In the genomic region with DNA sequence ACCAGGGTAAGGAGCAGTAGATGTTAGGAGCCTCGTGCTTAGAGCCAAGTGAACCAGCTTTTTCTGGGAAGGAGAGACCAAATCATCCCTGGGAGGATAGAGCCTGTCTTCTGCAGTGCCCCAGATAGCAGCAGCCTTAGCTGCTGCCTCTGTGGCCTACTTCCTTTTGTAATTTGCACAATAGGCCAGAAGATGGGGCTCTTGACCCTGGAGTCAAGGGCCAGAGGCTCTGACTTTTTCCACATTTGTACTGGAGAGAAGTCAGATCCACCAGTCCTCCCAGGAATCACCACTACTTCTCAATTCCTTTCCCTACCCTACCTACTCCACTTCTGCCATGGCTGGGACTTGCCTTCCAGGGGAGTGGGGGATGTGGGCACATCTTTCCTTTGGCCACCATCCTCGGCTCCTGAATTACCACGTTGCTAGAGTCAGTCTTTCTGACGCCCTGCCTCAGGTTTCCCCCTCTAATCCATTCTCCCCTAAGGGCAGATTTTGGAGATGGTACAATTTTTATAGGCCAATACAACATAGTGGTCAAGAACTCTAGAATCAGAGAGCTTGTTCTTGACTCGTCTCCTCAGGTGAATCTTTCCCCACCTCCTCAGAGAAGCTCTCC, we compare ENCODE assay signal across 9 cellular contexts. TPM values are rescaled to one million over a fixed set of nuclear protein-coding genes. Genes with fewer than 3 reads are reported as not detected.
DNase-seq lines count a peak whose midpoint lies in the region; ATAC-seq and TF ChIP-seq lines count a peak whose summit lies in the region.
"Had no signal": no experiment of that assay in that cellular context is flagged by ENCODE, and none has a peak within 500 bp of the region (broad histone marks: within the 10 kb centered on the region; RNA-seq: fewer than 3 reads in every experiment).

No MANE protein-coding gene starts in this region.

- in situ Hi-C loops in Caki2 (cut with HindIII; ENCODE audit: low pct_unique_long_range_greater_than_20kb, low sequenced_read_pairs) = no loop called here

- TF ChIP-seq CTCF in fibroblast of the aortic adventitia (IDR thresholded peaks at IDR 0.05; ENCODE audit: insufficient read depth, low read length) (peak; percentile 74), osteoblast (IDR thresholded peaks at IDR 0.05; ENCODE audit: extremely low read depth, low read depth, low read length) (peak; percentile 81)

- no peak overlapping the region for H3K4me2 ChIP-seq in osteoblast (ENCODE audit: insufficient read depth, low read length)

- H3K27ac ChIP-seq in osteoblast (ENCODE audit: low read depth, low read length) = no peak overlapping the region

- no peaks in the 10 kb centered on the region for H3K9me3 ChIP-seq in osteoblast (ENCODE audit: low read depth, low read length)

- H3K4me1 ChIP-seq in osteoblast (ENCODE audit: insufficient read depth, low read length) = peaks cover 6% of the 10 kb centered on the region

- H3K27me3 ChIP-seq in osteoblast (ENCODE audit: insufficient read depth, low read length) = no peaks in the 10 kb centered on the region

- no peaks in the 10 kb centered on the region for H3K36me3 ChIP-seq in osteoblast (ENCODE audit: insufficient read depth, low read length)

- no peaks in the 10 kb centered on the region for H3K79me2 ChIP-seq in osteoblast (ENCODE audit: insufficient read depth, low read length)

- DNase-seq in Caki2 (ENCODE audit: low read depth) = peak; percentile 71
- peak; percentile 44 for DNase-seq in HPDE6-E6E7 (ENCODE audit: extremely low spot score)
- DNase-seq in NCI-H774 (lab: John Stamatoyannopoulos, UW) = peak; percentile 80
- peak; percentile 36 for DNase-seq in activated T-cell treated with anti-CD3 and anti-CD28 coated beads, Interleukin-2, amount 50 U/mL, for 1 hour
- DNase-seq in fibroblast of the aortic adventitia (ENCODE audit: low read depth) = peak; percentile 79
- peak; percentile 87 for DNase-seq in osteoblast (ENCODE audit: insufficient read length, low spot score, missing footprints)
- DNase-seq in cortex of kidney (lab: John Stamatoyannopoulos, UW) = no peak
- DNase-seq: activated B cell treated with CpG ODN at 0.5 μM for 24 hours had no signal

- no peak for ATAC-seq in GM19463 (IDR thresholded peaks at IDR 0.05; ENCODE audit: unreplicated experiment)

- H4K20me1 ChIP-seq in osteoblast (ENCODE audit: insufficient read depth, low read length) = no peaks in the 10 kb centered on the region

- H3K4me3 ChIP-seq in fibroblast of the aortic adventitia (ENCODE audit: low read depth, low read length) (no peak overlapping the region), osteoblast (ENCODE audit: insufficient read depth, low read length) (no peak overlapping the region)

- no peak overlapping the region for H2AFZ ChIP-seq in osteoblast (ENCODE audit: low read length)

RNA-seq across cellular contexts. Expression of a gene that starts 3.3 kb away (rescaled TPM):
- 8.0 and 16.3 TPM in 2 replicates for total RNA-seq in Caki2 (2014; rRNA removed; shearing (Covaris generic); ENCODE audit: low replicate concordance)
- 4.7 and 8.4 TPM in 2 replicates for total RNA-seq in fibroblast of the aortic adventitia (ENCODE audit: low replicate concordance)
- 1.2 and 2.9 TPM in 2 replicates for total RNA-seq in osteoblast

RNA-seq across cellular contexts. Expression of a gene that starts 30.2 kb away (rescaled TPM):
- not detected in 2 replicates for total RNA-seq in Caki2 (2014; rRNA removed; shearing (Covaris generic); ENCODE audit: low replicate concordance)
- 0.74 and 22.1 TPM in 2 replicates for total RNA-seq in fibroblast of the aortic adventitia (ENCODE audit: low replicate concordance)
- total RNA-seq in osteoblast = 7.1 and 9.8 TPM in 2 replicates
